In genomic region chr13:101521371-101521770, GRCh38 we compare ENCODE assay signal across 2 cellular contexts.
TF ChIP-seq lines count a peak whose summit lies in the region.

No MANE protein-coding gene starts in this region.

TF ChIP-seq in SK-N-SH, 30 proteins besides CTCF, POLR2A, EP300 and RAD21 (continued from another document):
- TF ChIP-seq IRF3 (IDR thresholded peaks at IDR 0.05; ENCODE audit: low read depth, low read length) (no peak), USF2 (IDR thresholded peaks at IDR 0.05; ENCODE audit: borderline replicate concordance, low read depth, low read length) (no peak), RFX5 (IDR thresholded peaks at IDR 0.05; ENCODE audit: low read length) (no peak), SIN3A (IDR thresholded peaks at IDR 0.05; ENCODE audit: borderline replicate concordance, low read depth, low read length) (no peak), RXRA (IDR thresholded peaks at IDR 0.05; ENCODE audit: borderline replicate concordance, low read depth) (no peak), TAF1 (IDR thresholded peaks at IDR 0.05; ENCODE audit: borderline replicate concordance, low read depth, low read length) (no peak), MAX (IDR thresholded peaks at IDR 0.05; ENCODE audit: low read depth) (no peak), NFIC (IDR thresholded peaks at IDR 0.05; ENCODE audit: borderline replicate concordance) (no peak), SMC3 (IDR thresholded peaks at IDR 0.05; ENCODE audit: low read depth, low read length) (no peak), CHD2 (IDR thresholded peaks at IDR 0.05; ENCODE audit: low read length, partially characterized antibody) (no peak), MXI1 (IDR thresholded peaks at IDR 0.05; ENCODE audit: low read depth, low read length) (no peak)

TF ChIP-seq in SK-N-SH treated with all-trans-retinoic acid at 6 μM for 48 hours, 23 proteins besides CTCF, POLR2A, EP300 and RAD21 (continued from another document):
- TF ChIP-seq CREB5 (CRISPR knock-in tag; IDR thresholded peaks at IDR 0.05; ENCODE audit: low read depth) (no peak), CSDC2 (CRISPR knock-in tag; IDR thresholded peaks at IDR 0.05) (no peak), ZNF8 (CRISPR knock-in tag; IDR thresholded peaks at IDR 0.05) (no peak), SNAI2 (CRISPR knock-in tag; IDR thresholded peaks at IDR 0.05) (no peak), ISL1 (CRISPR knock-in tag; IDR thresholded peaks at IDR 0.05) (no peak), RARB (CRISPR knock-in tag; IDR thresholded peaks at IDR 0.05) (no peak), ZC3H10 (CRISPR knock-in tag; IDR thresholded peaks at IDR 0.05) (no peak), PPARA (CRISPR knock-in tag; IDR thresholded peaks at IDR 0.05; ENCODE audit: borderline replicate concordance) (no peak), BACH2 (CRISPR knock-in tag; IDR thresholded peaks at IDR 0.05; ENCODE audit: borderline replicate concordance) (no peak), ESRRG (CRISPR knock-in tag; IDR thresholded peaks at IDR 0.05) (no peak), TSHZ2 (CRISPR knock-in tag; IDR thresholded peaks at IDR 0.05) (no peak), OSR1 (CRISPR knock-in tag; IDR thresholded peaks at IDR 0.05) (no peak), TCF4 (CRISPR knock-in tag; IDR thresholded peaks at IDR 0.05; ENCODE audit: borderline replicate concordance) (no peak), GLIS3 (CRISPR knock-in tag; IDR thresholded peaks at IDR 0.05) (no peak)
